In genomic region chrX:77899081-77899828, GRCh38 we compare ENCODE assay signal across 8 cellular contexts. TPM values are rescaled to one million over a fixed set of nuclear protein-coding genes. Genes with fewer than 3 reads are reported as not detected.
A peak's percentile ranks its signal among the peaks of the same experiment; 100 is the strongest.
DNase-seq lines count a peak whose midpoint lies in the region; ATAC-seq and TF ChIP-seq lines count a peak whose summit lies in the region.

Gene COX7B (plus strand): TSS chrX:77899468. CDS start chrX:77899554, 86 bp downstream.

- peak; percentile 47 for TF ChIP-seq CTCF in GM12864 (IDR thresholded peaks at IDR 0.05; ENCODE audit: low read depth, low read length, missing control alignments)
- peak; percentile 51 for TF ChIP-seq CTCF in type B pancreatic cell (conservative IDR thresholded peaks at IDR 0.05)

- H3K4me1 Mint-ChIP-seq in activated naive CD8-positive, alpha-beta T cell treated with anti-CD3 and anti-CD28 coated beads for 36 hours = peaks cover 10% of the 10 kb centered on the region
- no peaks in the 10 kb centered on the region for H3K4me1 Mint-ChIP-seq in type B pancreatic cell (ENCODE audit: unreplicated experiment)

- peak; percentile 56 for ATAC-seq in HG02588 (IDR thresholded peaks at IDR 0.05; ENCODE audit: unreplicated experiment)

- peak; percentile 92 for DNase-seq in GM12864 (ENCODE audit: low read depth)
- DNase-seq in NAMALWA (ENCODE audit: low spot score) = peak; percentile 98
- peak; percentile 97 for DNase-seq in SK-N-DZ (ENCODE audit: low spot score)
- peak; percentile 53 for DNase-seq in activated naive CD8-positive, alpha-beta T cell treated with anti-CD3 and anti-CD28 coated beads for 36 hours
- DNase-seq in glomerular endothelial cell (ENCODE audit: extremely low read depth, low read depth, low spot score) = peak; percentile 90
- peak; percentile 77 for DNase-seq in non-pigmented ciliary epithelial cell (ENCODE audit: low read depth)
- DNase-seq in type B pancreatic cell (ENCODE audit: extremely low spot score, unreplicated experiment) = no peak

- peak within 1 kb of the TSS; percentile 97 for H3K27ac Mint-ChIP-seq in activated naive CD8-positive, alpha-beta T cell treated with anti-CD3 and anti-CD28 coated beads for 36 hours
- H3K27ac Mint-ChIP-seq in type B pancreatic cell = peak within 1 kb of the TSS; percentile 93

- peak within 1 kb of the TSS; percentile 62 for H3K4me3 ChIP-seq in GM12864 (ENCODE audit: low read depth, low read length)

- H3K4me3 Mint-ChIP-seq in activated naive CD8-positive, alpha-beta T cell treated with anti-CD3 and anti-CD28 coated beads for 36 hours = peak within 1 kb of the TSS; percentile 96
- H3K4me3 Mint-ChIP-seq in type B pancreatic cell = peak within 1 kb of the TSS; percentile 91

- H3K27me3 Mint-ChIP-seq in activated naive CD8-positive, alpha-beta T cell treated with anti-CD3 and anti-CD28 coated beads for 36 hours = no peaks in the 10 kb centered on the region
- H3K27me3 Mint-ChIP-seq in type B pancreatic cell = no peaks in the 10 kb centered on the region

- peaks cover 25% of the 10 kb centered on the region for H3K36me3 Mint-ChIP-seq in activated naive CD8-positive, alpha-beta T cell treated with anti-CD3 and anti-CD28 coated beads for 36 hours
- peaks cover 8% of the 10 kb centered on the region for H3K36me3 Mint-ChIP-seq in type B pancreatic cell

- H3K9me3 Mint-ChIP-seq in activated naive CD8-positive, alpha-beta T cell treated with anti-CD3 and anti-CD28 coated beads for 36 hours = no peaks in the 10 kb centered on the region
- H3K9me3 Mint-ChIP-seq in type B pancreatic cell = no peaks in the 10 kb centered on the region

RNA-seq across cellular contexts. Expression of gene COX7B, which starts in this region (rescaled TPM):
- 897 and 1,028 TPM in 2 replicates for polyA plus RNA-seq in SK-N-DZ (2014; cell fraction: cytosol; rRNA removed)
- polyA plus RNA-seq in SK-N-DZ (2014; cell fraction: nucleus; rRNA removed) = 645 and 913 TPM in 2 replicates
- total RNA-seq in activated naive CD8-positive, alpha-beta T cell treated with anti-CD3 and anti-CD28 coated beads for 36 hours = 100 to 1,000 TPM; 341 to 345 TPM
- total RNA-seq in glomerular endothelial cell (345 and 348 TPM in 2 replicates), type B pancreatic cell (ENCODE audit: low replicate concordance) (245 and 387 TPM in 2 replicates)
